In the genomic region with DNA sequence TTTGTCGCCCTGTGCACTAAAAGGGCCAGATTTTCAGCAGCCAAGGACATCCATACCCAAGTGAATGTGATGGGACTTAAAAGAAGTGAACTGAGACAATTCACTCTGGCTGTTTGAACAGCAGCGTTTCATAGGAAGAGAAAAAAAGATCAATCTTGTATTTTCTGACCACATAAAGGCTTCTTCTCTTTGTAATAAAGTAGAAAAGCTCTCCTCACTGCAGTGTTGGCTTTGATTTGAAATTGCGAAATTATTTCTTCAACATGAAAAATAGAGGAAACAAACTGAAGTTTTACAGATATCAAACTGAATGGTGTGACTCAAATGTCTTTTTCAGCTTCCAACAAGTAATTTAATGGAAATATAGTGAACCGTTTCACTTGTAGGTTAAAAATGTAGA, we compare ENCODE assay signal across 13 cellular contexts.
"Had no signal": no experiment of that assay in that cellular context is flagged by ENCODE, and none has a peak within 500 bp of the region (broad histone marks: within the 10 kb centered on the region; RNA-seq: fewer than 3 reads in every experiment).

No MANE protein-coding gene starts in this region.

- H2AFZ ChIP-seq: parathyroid adenoma had no signal

- H3K4me3 ChIP-seq: transverse colon had no signal

- H3K79me2 ChIP-seq: parathyroid adenoma had no signal

- H3K4me1 ChIP-seq: parathyroid adenoma, transverse colon had no signal

- H3K27me3 ChIP-seq: transverse colon had no signal

- H3K27ac Mint-ChIP-seq: activated naive CD8-positive, alpha-beta T cell; stimulated activated memory B cell treated with anti-CD40 and anti-IgM and Interleukin-4, amounts not matched to agents 10 μg/mL and 1 μg/mL and 100 μg/mL, for 72 hours had no signal

- H3K9ac ChIP-seq: parathyroid adenoma had no signal

- H3K9me3 Mint-ChIP-seq: neural crest cell; stimulated activated memory B cell treated with anti-CD40 and anti-IgM and Interleukin-4, amounts not matched to agents 10 μg/mL and 1 μg/mL and 100 μg/mL, for 72 hours had no signal

- ATAC-seq: stimulated activated memory B cell treated with anti-CD40 and anti-IgM and Interleukin-4, amounts not matched to agents 10 μg/mL and 1 μg/mL and 100 μg/mL, for 72 hours had no signal

- H3K27ac ChIP-seq: parathyroid adenoma, transverse colon had no signal

- H3K4me3 Mint-ChIP-seq: activated naive CD8-positive, alpha-beta T cell; neural crest cell; stimulated activated memory B cell treated with anti-CD40 and anti-IgM and Interleukin-4, amounts not matched to agents 10 μg/mL and 1 μg/mL and 100 μg/mL, for 72 hours had no signal

- DNase-seq: activated CD4-positive, alpha-beta T cell treated with anti-CD3 and anti-CD28 coated beads, Interleukin-2, amount 50 U/mL, for 1 hour; activated effector memory CD4-positive, alpha-beta T cell treated with Interleukin-2 at 50 U/mL for 16 hours; activated T-cell treated with anti-CD3 and anti-CD28 coated beads for 4 hours; aorta; effector CD4-positive, alpha-beta T cell; hippocampal formation; small intestine; T-helper 2 cell; transverse colon had no signal

- H3K27me3 Mint-ChIP-seq: activated naive CD8-positive, alpha-beta T cell; stimulated activated memory B cell treated with anti-CD40 and anti-IgM and Interleukin-4, amounts not matched to agents 10 μg/mL and 1 μg/mL and 100 μg/mL, for 72 hours had no signal

- H3K9me3 ChIP-seq: transverse colon had no signal

- H3K4me1 Mint-ChIP-seq: neural crest cell; stimulated activated memory B cell treated with anti-CD40 and anti-IgM and Interleukin-4, amounts not matched to agents 10 μg/mL and 1 μg/mL and 100 μg/mL, for 72 hours had no signal

- H3K36me3 Mint-ChIP-seq: stimulated activated memory B cell treated with anti-CD40 and anti-IgM and Interleukin-4, amounts not matched to agents 10 μg/mL and 1 μg/mL and 100 μg/mL, for 72 hours had no signal
